In genomic region chr18:49797995-49798394, GRCh38 we compare ENCODE assay signal across 15 cellular contexts. TPM values are rescaled to one million over a fixed set of nuclear protein-coding genes. Genes with fewer than 3 reads are reported as not detected.
DNase-seq lines count a peak whose midpoint lies in the region; ATAC-seq and TF ChIP-seq lines count a peak whose summit lies in the region.
"Had no signal": no experiment of that assay in that cellular context is flagged by ENCODE, and none has a peak within 500 bp of the region (broad histone marks: within the 10 kb centered on the region; RNA-seq: fewer than 3 reads in every experiment).

No MANE protein-coding gene starts in this region.

- peaks cover 12% of the 10 kb centered on the region for H3K36me3 ChIP-seq in H7 (replicated peaks; ENCODE audit: control insufficient read depth, insufficient read depth, low read length)

- ATAC-seq in WTC11 = peak; percentile 90
- ATAC-seq in foreskin keratinocyte = no peak
- ATAC-seq: HCT116 had no signal

- POLR2A ChIA-PET in WTC11 (lab: Charles Lee) = no interaction called here

- no peak for TF ChIP-seq CTCF in WTC11 (IDR thresholded peaks at IDR 0.05)
- TF ChIP-seq CTCF in endothelial cell (IDR thresholded peaks at IDR 0.05; ENCODE audit: unreplicated experiment) = no peak
- no peak for TF ChIP-seq CTCF in foreskin keratinocyte (conservative IDR thresholded peaks at IDR 0.05)

- H3K27ac Mint-ChIP-seq in WTC11 (peak overlapping the region; percentile 91; the same call in 1 of the 2 replicates), endothelial cell (ENCODE audit: unreplicated experiment) (no peak overlapping the region)
- H3K27ac Mint-ChIP-seq: CD4-positive, alpha-beta memory T cell had no signal

- H3K27me3 ChIP-seq in H7 (ENCODE audit: control insufficient read depth, insufficient read depth, low read length) = no peaks in the 10 kb centered on the region
- H3K27me3 ChIP-seq in foreskin keratinocyte = no peaks in the 10 kb centered on the region

- peak; percentile 39 for DNase-seq in H7
- DNase-seq in WTC11 (ENCODE audit: low spot score) = no peak
- DNase-seq in endothelial cell (ENCODE audit: low spot score) = no peak
- DNase-seq in T-helper 2 cell = no peak
- DNase-seq in foreskin keratinocyte = no peak
- DNase-seq in effector CD4-positive, alpha-beta T cell = no peak
- DNase-seq: C1 segment of cervical spinal cord; Calu3; CD4-positive, alpha-beta memory T cell; COR-L47; DMS53; DMS79 treated with DMSO at 0.1 percent for 48 hours; GF-D8; GOT3 had no signal

- H3K4me1 ChIP-seq in foreskin keratinocyte = no peaks in the 10 kb centered on the region

- H3K9me3 Mint-ChIP-seq in WTC11 = peaks cover 19% of the 10 kb centered on the region; the same call in 1 of the 2 replicates
- no peaks in the 10 kb centered on the region for H3K9me3 Mint-ChIP-seq in endothelial cell (ENCODE audit: unreplicated experiment)
- H3K9me3 Mint-ChIP-seq: CD4-positive, alpha-beta memory T cell had no signal

- CTCF ChIA-PET in WTC11 (lab: Charles Lee) = interaction anchor here (1.3 kb wide), 1 partner anchor 61 kb away, joined by 6 read pairs; no protein-coding TSS in a partner anchor

- H3K4me3 ChIP-seq in H7 (ENCODE audit: insufficient read depth, low read depth, low read length) = no peak overlapping the region

- no peak overlapping the region for H3K27ac ChIP-seq in foreskin keratinocyte

- H3K36me3 Mint-ChIP-seq in WTC11 = peaks cover 82% of the 10 kb centered on the region
- peaks cover 20% of the 10 kb centered on the region for H3K36me3 Mint-ChIP-seq in endothelial cell (ENCODE audit: low read depth, unreplicated experiment)

- H3K27me3 Mint-ChIP-seq in WTC11 (ENCODE audit: low read depth) (no peaks in the 10 kb centered on the region), endothelial cell (ENCODE audit: unreplicated experiment) (peaks cover 3% of the 10 kb centered on the region)
- H3K27me3 Mint-ChIP-seq: CD4-positive, alpha-beta memory T cell had no signal

- no peak overlapping the region for H3K4me3 Mint-ChIP-seq in WTC11
- peak overlapping the region; percentile 12 for H3K4me3 Mint-ChIP-seq in endothelial cell (ENCODE audit: unreplicated experiment)
- H3K4me3 Mint-ChIP-seq: CD4-positive, alpha-beta memory T cell had no signal

- peaks cover 7% of the 10 kb centered on the region for H3K4me1 Mint-ChIP-seq in WTC11
- peaks cover 3% of the 10 kb centered on the region for H3K4me1 Mint-ChIP-seq in endothelial cell (ENCODE audit: unreplicated experiment)

TF ChIP-seq in WTC11, 78 proteins besides CTCF, POLR2A, EP300 and RAD21:
- TF ChIP-seq ZNF671 (CRISPR knock-in tag; IDR thresholded peaks at IDR 0.05) (no peak), TEAD4 (CRISPR knock-in tag; IDR thresholded peaks at IDR 0.05) (no peak), GRHL2 (CRISPR knock-in tag; IDR thresholded peaks at IDR 0.05; ENCODE audit: insufficient replicate concordance, severe bottlenecking) (no peak), RORB (CRISPR knock-in tag; IDR thresholded peaks at IDR 0.05) (no peak), ARID4B (CRISPR knock-in tag; IDR thresholded peaks at IDR 0.05; ENCODE audit: borderline replicate concordance) (no peak), USF1 (CRISPR knock-in tag; IDR thresholded peaks at IDR 0.05) (no peak), PRDM15 (CRISPR knock-in tag; IDR thresholded peaks at IDR 0.05) (no peak), NFATC4 (CRISPR knock-in tag; IDR thresholded peaks at IDR 0.05) (no peak), ATF1 (CRISPR knock-in tag; IDR thresholded peaks at IDR 0.05) (no peak)

RNA-seq across cellular contexts. Expression of gene ACAA2, which starts 15.3 kb away (rescaled TPM):
- total RNA-seq in H7 (2014; rRNA removed; shearing (Covaris generic)) = 112 and 123 TPM in 2 replicates
- total RNA-seq in WTC11 (2021) = 135 to 136 TPM (median 136 TPM) in 3 replicates
- total RNA-seq in endothelial cell (ENCODE audit: unreplicated experiment) = 50.6 TPM
- total RNA-seq in foreskin keratinocyte = 12.0 and 15.4 TPM in 2 replicates
- 9.5 and 15.3 TPM in 2 replicates for polyA plus RNA-seq in foreskin keratinocyte
